In genomic region chrX:50635811-50636365, GRCh38 we compare ENCODE assay signal across 13 cellular contexts.
"Had no signal": no experiment of that assay in that cellular context is flagged by ENCODE, and none has a peak within 500 bp of the region (broad histone marks: within the 10 kb centered on the region; RNA-seq: fewer than 3 reads in every experiment).

No MANE protein-coding gene starts in this region.

- DNase-seq: activated CD4-positive, alpha-beta T cell treated with anti-CD3 and anti-CD28 coated beads for 48 hours; activated CD8-positive, alpha-beta memory T cell treated with anti-CD3 and anti-CD28 coated beads, Interleukin-2, amount 50 U/mL, for 48 hours; activated CD8-positive, alpha-beta T cell treated with anti-CD3 and anti-CD28 coated beads, Interleukin-2, amount 10 ng/mL, durations not matched to agents 7 days and 5 days; activated gamma-delta T cell treated with Interleukin-2 at 50 U/mL for 16 hours; activated naive CD8-positive, alpha-beta T cell treated with anti-CD3 and anti-CD28 coated beads, Interleukin-2, amount 10 ng/mL, durations not matched to agents 7 days and 5 days; cerebellar nuclear complex; naive B cell; ovary; stimulated activated naive CD8-positive, alpha-beta T cell treated with anti-CD3 and anti-CD28 coated beads, Interleukin-15, amount 100 ng/mL, for 72 hours; SW 1271 had no signal

- ATAC-seq: activated CD8-positive, alpha-beta T cell treated with anti-CD3 and anti-CD28 coated beads, Interleukin-2, amount 10 ng/mL, durations not matched to agents 7 days and 5 days; sciatic nerve; stimulated activated naive CD8-positive, alpha-beta T cell treated with anti-CD3 and anti-CD28 coated beads, Interleukin-15, amount 100 ng/mL, for 72 hours; WTC11 had no signal

- FAIRE-seq: TTC549 had no signal
